ENCODE assay signal across 8 cellular contexts in the genomic region with DNA sequence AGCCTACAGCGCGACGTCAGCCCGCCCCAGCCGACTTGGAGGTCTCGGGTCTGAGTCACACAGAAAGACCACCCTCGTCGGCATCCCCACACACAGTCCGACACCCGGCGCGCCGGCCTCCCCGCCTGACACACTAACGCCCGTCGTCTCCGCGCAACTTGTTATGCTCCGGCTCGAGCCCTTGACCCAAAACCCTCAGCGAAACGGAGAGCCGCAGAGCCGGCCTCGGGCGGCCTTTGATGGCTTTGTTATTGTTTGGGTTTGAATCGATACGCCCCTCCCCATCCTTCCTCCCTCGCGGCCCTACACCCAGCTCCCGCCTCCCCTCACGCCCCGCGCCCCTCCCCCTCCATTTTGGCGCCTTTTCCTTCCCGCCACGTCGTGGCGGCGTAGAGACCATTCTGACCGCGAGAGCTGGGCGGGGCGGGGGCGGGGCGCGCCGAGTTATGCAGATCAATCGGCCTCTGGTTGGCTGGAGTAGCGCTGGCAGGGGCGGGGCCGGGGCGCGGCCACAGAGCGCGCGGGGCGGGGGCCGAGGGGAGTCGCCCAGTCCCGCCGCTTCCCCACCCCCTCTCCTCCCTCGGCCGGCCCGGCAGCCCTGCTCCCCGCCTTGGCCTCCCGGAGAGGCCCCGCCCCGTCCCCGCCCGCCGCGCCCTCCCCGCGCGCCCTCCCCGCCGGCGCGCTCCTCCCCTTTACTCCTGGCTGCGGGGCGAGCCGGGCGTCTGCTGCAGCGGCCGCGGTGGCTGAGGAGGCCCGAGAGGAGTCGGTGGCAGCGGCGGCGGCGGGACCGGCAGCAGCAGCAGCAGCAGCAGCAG. TPM values are rescaled to one million over a fixed set of nuclear protein-coding genes. Genes with fewer than 3 reads are reported as not detected.
DNase-seq lines count a peak whose midpoint lies in the region; ATAC-seq and TF ChIP-seq lines count a peak whose summit lies in the region.

TSS of gene PIM1 (plus strand) at position 695 of the 815 bp plus-strand sequence. CDS start 424 bp downstream, outside the sequence.

- ATAC-seq in GM19324 (IDR thresholded peaks at IDR 0.05; ENCODE audit: low FRiP score, unreplicated experiment) (peak; percentile 72), HG03520 (IDR thresholded peaks at IDR 0.05; ENCODE audit: unreplicated experiment) (peak; percentile 59), left lung (peak; percentile 87)

- intact Hi-C loops in left lung (cut with DNase I), result loop anchor here (5.0 to 10.0 kb wide), 3 partner anchors 115 to 145 kb away; no protein-coding TSS in a partner anchor

- H3K4me3 ChIP-seq in BJ (ENCODE audit: low read depth, low read length), result peak within 1 kb of the TSS; percentile 86
- H3K4me3 ChIP-seq in left lung, result peak within 1 kb of the TSS; percentile 73 to 95

- H3K9me3 ChIP-seq in left lung, result no peaks in the 10 kb centered on the region

- TF ChIP-seq CTCF in BJ (IDR thresholded peaks at IDR 0.05; ENCODE audit: insufficient read depth, low read depth, low read length) (no peak), left lung (IDR thresholded peaks at IDR 0.05) (no peak)

- POLR2A ChIA-PET in BJ (lab: Charles Lee), result interaction anchor here (0.6 to 0.7 kb wide), 4 partner anchors 40 to 690 kb away, joined by 3 to 37 read pairs (median 6); no protein-coding TSS in a partner anchor

- CTCF ChIA-PET in BJ (lab: Yijun Ruan, JAX), result interaction anchor here (1.1 to 8.0 kb wide), 9 partner anchors 9 to 150 kb away, joined by 3 to 243 read pairs (median 8); no protein-coding TSS in a partner anchor

- peaks cover 21% of the 10 kb centered on the region for H3K36me3 ChIP-seq in BJ (ENCODE audit: control insufficient read depth, insufficient read depth, low read length)
- H3K36me3 ChIP-seq in left lung, result peaks cover 0 to 33% of the 10 kb centered on the region in 2 donors

- H3K27ac ChIP-seq in left lung, result peak within 1 kb of the TSS; percentile 92 to 97

- H3K27me3 ChIP-seq in BJ (ENCODE audit: control insufficient read depth, insufficient read depth, low read length), result no peaks in the 10 kb centered on the region
- no peaks in the 10 kb centered on the region for H3K27me3 ChIP-seq in left lung

- peak; percentile 69 for DNase-seq in BJ (ENCODE audit: low read depth)
- DNase-seq in NCI-H748 treated with DMSO at 0.1 percent for 48 hours (lab: John Stamatoyannopoulos, UW), result peak; percentile 97
- DNase-seq in activated CD4-positive, alpha-beta T cell treated with anti-CD3 and anti-CD28 coated beads, Interleukin-2, amount 50 U/mL, for 24 hours (ENCODE audit: low read depth in 1 of 2, low spot score in 1 of 2), result peak; percentile 97 to 98
- DNase-seq in dedifferentiated amniotic fluid mesenchymal stem cell (ENCODE audit: extremely low spot score), result peak; percentile 97
- peak; percentile 99 to 100 for DNase-seq in left lung
- DNase-seq in stimulated activated CD4-positive, alpha-beta T cell treated with anti-CD3 and anti-CD28 coated beads, Interleukin-2, amount 100 ng/mL, for 4 hours (ENCODE audit: low read depth), result peak; percentile 99

- peaks cover 0 to 37% of the 10 kb centered on the region in 2 donors for H3K4me1 ChIP-seq in left lung

RNA-seq across cellular contexts. Expression of gene PIM1, which starts in this region (rescaled TPM):
- polyA plus RNA-seq in BJ (2011; rRNA removed), result 13.9 and 20.7 TPM in 2 replicates
- polyA minus RNA-seq in BJ (2011; rRNA and poly(A)+ RNA removed), result 19.3 and 23.8 TPM in 2 replicates
- 10 to 100 TPM; 42.2 to 89.8 TPM for total RNA-seq in left lung

Comparison
In these comparisons a context has a peak if more than half of its experiments do, and no peak if none do; other contexts are left out.
1. Peak in every context shown above with its lines: DNase-seq, ATAC-seq, H3K4me3 ChIP-seq and H3K27ac ChIP-seq.